Comparison of ENCODE assay signal across 19 cellular contexts in genomic region chr17:4109424-4109823, GRCh38. TPM values are rescaled to one million over a fixed set of nuclear protein-coding genes. Genes with fewer than 3 reads are reported as not detected.
A peak's percentile ranks its signal among the peaks of the same experiment; 100 is the strongest.
DNase-seq lines count a peak whose midpoint lies in the region; FAIRE-seq and TF ChIP-seq lines count a peak whose summit lies in the region.
"Had no signal": no experiment of that assay in that cellular context is flagged by ENCODE, and none has a peak within 500 bp of the region (broad histone marks: within the 10 kb centered on the region; RNA-seq: fewer than 3 reads in every experiment).

No MANE protein-coding gene starts in this region.

- H3K4ac ChIP-seq in mesenchymal stem cell (ENCODE audit: low read depth in 1 of 2, low read length in 2 of 2), result no peak overlapping the region

- no peak overlapping the region for H4K91ac ChIP-seq in mesenchymal stem cell (ENCODE audit: low read length)

- in situ Hi-C loops in transverse colon (cut with MboI; ENCODE audit: low pct_ligation_motif_present in 1 of 4, low pct_unique_long_range_greater_than_20kb in 1 of 4, low sequenced_read_pairs in 3 of 4), result no loop called here

- H3K27ac Mint-ChIP-seq in CD4-positive, alpha-beta memory T cell, result peak overlapping the region; percentile 58 to 96 (median 82)
- H3K27ac Mint-ChIP-seq: dendritic cell treated with granulocyte-macrophage colony-stimulating factor and Interleukin-4, amounts not matched to agents 40 ng/mL and 50 ng/mL, for 4 days had no signal

- no peak overlapping the region for H3K4me2 ChIP-seq in mesenchymal stem cell (ENCODE audit: low read length, poor library complexity, severe bottlenecking)

- no peak for TF ChIP-seq EP300 in transverse colon (IDR thresholded peaks at IDR 0.05; ENCODE audit: low read depth)

- POLR2A ChIA-PET in CD4-positive, alpha-beta memory T cell (lab: Charles Lee; ENCODE audit: partially characterized antibody), result interaction anchor here (1.5 to 2.4 kb wide), 2 partner anchors 27 to 34 kb away, joined by 6 to 18 read pairs; partner anchors contain the start of genes CYB5D2 and ZZEF1

- peak overlapping the region in 5 of 8 donors; percentile 0 to 68 (median 16) for H3K4me3 Mint-ChIP-seq in CD4-positive, alpha-beta memory T cell
- H3K4me3 Mint-ChIP-seq: dendritic cell treated with granulocyte-macrophage colony-stimulating factor and Interleukin-4, amounts not matched to agents 40 ng/mL and 50 ng/mL, for 4 days; naive B cell had no signal

- peak overlapping the region in 1 of 2 experiments; percentile 53 for H3K14ac ChIP-seq in mesenchymal stem cell (ENCODE audit: low read length in 2 of 2)

- CTCF ChIA-PET in CD4-positive, alpha-beta memory T cell (lab: Charles Lee; ENCODE audit: partially characterized antibody), result interaction anchor here (1.2 kb wide), 1 partner anchor 12 kb away, joined by 3 read pairs; no protein-coding TSS in a partner anchor

- peaks cover 26% of the 10 kb centered on the region for H3K79me1 ChIP-seq in mesenchymal stem cell (replicated peaks; ENCODE audit: low read length, poor library complexity, severe bottlenecking)

- peaks cover 55 to 72% of the 10 kb centered on the region in 2 donors for H3K36me3 Mint-ChIP-seq in CD4-positive, alpha-beta memory T cell

- no peaks in the 10 kb centered on the region for H3K27me3 ChIP-seq in CD4-positive, alpha-beta memory T cell (ENCODE audit: insufficient read depth, low read length)
- H3K27me3 ChIP-seq in adrenal gland (no peaks in the 10 kb centered on the region), mesenchymal stem cell (ENCODE audit: control insufficient read depth in 1 of 2, insufficient read depth in 1 of 2, low read length in 2 of 2) (no peaks in the 10 kb centered on the region), transverse colon (no peaks in the 10 kb centered on the region)

- no peak for TF ChIP-seq POLR2A in adrenal gland (IDR thresholded peaks at IDR 0.05)
- TF ChIP-seq POLR2A in GM12892 (IDR thresholded peaks at IDR 0.05; ENCODE audit: low read depth, low read length), result no peak
- TF ChIP-seq POLR2A in transverse colon (IDR thresholded peaks at IDR 0.05), result no peak

- DNase-seq in CD4-positive, alpha-beta memory T cell, result peak in 2 of 5 donors; percentile 10 to 55
- DNase-seq in NCI-H82 treated with DMSO at 0.1 percent for 48 hours (lab: John Stamatoyannopoulos, UW; ENCODE audit: unreplicated experiment) (peak; percentile 93), adrenal gland (no peak), mesenchymal stem cell (no peak), GM12892 (ENCODE audit: insufficient read length) (no peak), islet precursor cell (no peak), transverse colon (no peak)
- DNase-seq: activated CD4-positive, alpha-beta T cell treated with anti-CD3 and anti-CD28 coated beads, Interleukin-2, amount 50 U/mL, for 1 hour; DMS 273 treated with DMSO at 0.1 percent for 48 hours; erythroblast; KBM-7; lower lobe of right lung; naive B cell; NCI-H1048; NCI-H2171; stimulated activated CD4-positive, alpha-beta T cell treated with anti-CD3 and anti-CD28 coated beads, Interleukin-2, amount 100 ng/mL, for 48 hours had no signal

- no peak overlapping the region for H2AFZ ChIP-seq in mesenchymal stem cell (ENCODE audit: low read depth, low read length)
- H2AFZ ChIP-seq: parathyroid adenoma had no signal

- H3K23ac ChIP-seq in mesenchymal stem cell (ENCODE audit: low read length in 2 of 2), result no peak overlapping the region

- WGBS in adrenal gland, 4 donors, result 80 to 96% (median 90%) methylated on average over 8 of the region's 8 CpGs
- WGBS in mesenchymal stem cell, result 91% methylated on average over 8 of the region's 8 CpGs
- 83 to 86% methylated on average over 6 to 8 of the region's 8 CpGs for WGBS in transverse colon (ENCODE audit: low coverage in 1 of 2), 2 donors

- no peak overlapping the region for H2BK12ac ChIP-seq in mesenchymal stem cell (ENCODE audit: low read length in 2 of 2)

- peak overlapping the region in 1 of 2 experiments; percentile 2 for H3K18ac ChIP-seq in mesenchymal stem cell (ENCODE audit: low read depth in 1 of 2, low read length in 2 of 2)

- peak overlapping the region; percentile 52 for H3K9ac ChIP-seq in mesenchymal stem cell (ENCODE audit: low read length)
- H3K9ac ChIP-seq: parathyroid adenoma had no signal

- H3K4me1 Mint-ChIP-seq in CD4-positive, alpha-beta memory T cell, result peaks cover 25 to 42% (median 30%) of the 10 kb centered on the region in 4 donors

- H2BK5ac ChIP-seq in mesenchymal stem cell (ENCODE audit: low read depth, low read length, poor library complexity, severe bottlenecking), result no peak overlapping the region

- H2AK5ac ChIP-seq in mesenchymal stem cell (ENCODE audit: low read length, severe bottlenecking), result no peak overlapping the region

- no peak for FAIRE-seq in GM12892 (lab: Jason Lieb, UNC)
- FAIRE-seq: H1 had no signal

- TF ChIP-seq CTCF in adrenal gland (IDR thresholded peaks at IDR 0.05) (no peak), transverse colon (IDR thresholded peaks at IDR 0.05) (no peak)

- peaks cover 47% of the 10 kb centered on the region for H3K36me3 ChIP-seq in CD4-positive, alpha-beta memory T cell (ENCODE audit: insufficient read depth, low read length)
- peaks cover 0 to 81% of the 10 kb centered on the region in 2 donors for H3K36me3 ChIP-seq in adrenal gland (replicated peaks in 1 of 2)
- peaks cover 41 to 85% of the 10 kb centered on the region in 2 experiments for H3K36me3 ChIP-seq in mesenchymal stem cell (ENCODE audit: control insufficient read depth in 1 of 2, insufficient read depth in 2 of 2, low read depth in 1 of 2, low read length in 2 of 2)
- peaks cover 0 to 82% (median 37%) of the 10 kb centered on the region in 4 donors for H3K36me3 ChIP-seq in transverse colon

- no peaks in the 10 kb centered on the region for H3K9me3 ChIP-seq in CD4-positive, alpha-beta memory T cell (ENCODE audit: control insufficient read depth in 1 of 2, low read length in 2 of 2)
- no peaks in the 10 kb centered on the region for H3K9me3 ChIP-seq in adrenal gland (replicated peaks in 1 of 3)
- no peaks in the 10 kb centered on the region for H3K9me3 ChIP-seq in mesenchymal stem cell (ENCODE audit: control insufficient read depth, low read length)
- H3K9me3 ChIP-seq in transverse colon, result no peaks in the 10 kb centered on the region
- H3K9me3 ChIP-seq: lower lobe of right lung had no signal

- H3K9me3 Mint-ChIP-seq in CD4-positive, alpha-beta memory T cell, result peaks cover 0 to 1% (median 0%) of the 10 kb centered on the region in 8 donors
- H3K9me3 Mint-ChIP-seq: dendritic cell treated with granulocyte-macrophage colony-stimulating factor and Interleukin-4, amounts not matched to agents 40 ng/mL and 50 ng/mL, for 4 days; naive B cell had no signal

- H3K27me3 Mint-ChIP-seq in CD4-positive, alpha-beta memory T cell, result no peaks in the 10 kb centered on the region
- H3K27me3 Mint-ChIP-seq: dendritic cell treated with granulocyte-macrophage colony-stimulating factor and Interleukin-4, amounts not matched to agents 40 ng/mL and 50 ng/mL, for 4 days; naive B cell had no signal

- H4K8ac ChIP-seq in mesenchymal stem cell (ENCODE audit: low read length), result peak overlapping the region; percentile 21

- H2BK120ac ChIP-seq in mesenchymal stem cell (ENCODE audit: low read depth, low read length), result no peak overlapping the region

- no peak overlapping the region for H3K4me3 ChIP-seq in CD4-positive, alpha-beta memory T cell (ENCODE audit: low read length in 2 of 2)
- no peak overlapping the region for H3K4me3 ChIP-seq in adrenal gland
- no peak overlapping the region for H3K4me3 ChIP-seq in mesenchymal stem cell (ENCODE audit: insufficient read depth in 1 of 2, low read depth in 1 of 2, low read length in 2 of 2)
- H3K4me3 ChIP-seq in transverse colon, result no peak overlapping the region
- H3K4me3 ChIP-seq: lower lobe of right lung had no signal

- intact Hi-C loops in CD4-positive, alpha-beta memory T cell (cut with micrococcal nuclease), result loop anchor here (10.0 kb wide), 1 partner anchor 65 kb away; no protein-coding TSS in a partner anchor
- intact Hi-C loops in adrenal gland (cut with DNase I) (no loop called here), transverse colon (cut with DNase I; ENCODE audit: low total_unique reads) (no loop called here)

- peaks cover 38% of the 10 kb centered on the region for H3K4me1 ChIP-seq in CD4-positive, alpha-beta memory T cell (ENCODE audit: insufficient read depth, low read length)
- H3K4me1 ChIP-seq in adrenal gland (replicated peaks in 1 of 2) (peaks cover 13 to 26% of the 10 kb centered on the region in 2 donors), mesenchymal stem cell (ENCODE audit: control insufficient read depth, insufficient read depth, low read depth, low read length) (no peaks in the 10 kb centered on the region), transverse colon (peaks cover 0 to 4% (median 0%) of the 10 kb centered on the region in 4 donors)
- H3K4me1 ChIP-seq: parathyroid adenoma had no signal

- peak overlapping the region; percentile 36 for H3K27ac ChIP-seq in CD4-positive, alpha-beta memory T cell (ENCODE audit: low read depth, low read length)
- peak overlapping the region in 3 of 5 donors; percentile 7 to 58 (median 58) for H3K27ac ChIP-seq in adrenal gland
- no peak overlapping the region for H3K27ac ChIP-seq in mesenchymal stem cell (ENCODE audit: low read length, poor library complexity, severe bottlenecking)
- peak overlapping the region in 1 of 4 donors; percentile 22 for H3K27ac ChIP-seq in transverse colon
- H3K27ac ChIP-seq: lower lobe of right lung, parathyroid adenoma had no signal

- no peak overlapping the region for H2BK15ac ChIP-seq in mesenchymal stem cell (ENCODE audit: low read depth, poor library complexity, severe bottlenecking)

RNA-seq across cellular contexts. Expression of gene ZZEF1, which starts 33.4 kb away (rescaled TPM):
- 100 to 1,000 TPM; 109 to 116 TPM for total RNA-seq in CD4-positive, alpha-beta memory T cell
- 1 to 10 TPM; 1.1 to 9.2 TPM for polyA plus RNA-seq in CD4-positive, alpha-beta memory T cell
- total RNA-seq in adrenal gland (10 to 100 TPM; 33.2 to 73.4 (median 47.8) TPM), transverse colon (100 to 1,000 TPM; 347 to 721 (median 368) TPM)
- polyA plus RNA-seq in adrenal gland, result 10 to 100 TPM; 16.9 to 22.7 (median 21.2) TPM
- 10.0 TPM for polyA plus RNA-seq in mesenchymal stem cell (2013, experiment 1 of 2)
- polyA plus RNA-seq in mesenchymal stem cell (2013, experiment 2 of 2), result 9.8 TPM
- 17.7 TPM for polyA plus RNA-seq in GM12892 (2012; ENCODE audit: missing spikeins)

RNA-seq across cellular contexts. Expression of gene CYB5D2, which starts 33.6 kb away (rescaled TPM):
- total RNA-seq in CD4-positive, alpha-beta memory T cell, result 10 to 100 TPM in 1 of 2 experiments, 1 to 10 TPM in 1; 9.0 to 10.5 TPM
- 10 to 100 TPM; 13.1 to 19.9 TPM for polyA plus RNA-seq in CD4-positive, alpha-beta memory T cell
- total RNA-seq in adrenal gland (10 to 100 TPM; 15.8 to 67.3 (median 48.1) TPM), transverse colon (10 to 100 TPM in 3 of 4 donors, 1 to 10 TPM in 1; 5.8 to 34.4 (median 26.3) TPM)
- polyA plus RNA-seq in adrenal gland, result 10 to 100 TPM; 23.7 to 31.5 (median 24.7) TPM
- 12.4 TPM for polyA plus RNA-seq in mesenchymal stem cell (2013, experiment 1 of 2)
- polyA plus RNA-seq in mesenchymal stem cell (2013, experiment 2 of 2), result 12.4 TPM
- polyA plus RNA-seq in GM12892 (2012; ENCODE audit: missing spikeins), result 7.7 TPM
